ENCODE assay signal across 13 cellular contexts in genomic region chr20:41158082-41158625, GRCh38. TPM values are rescaled to one million over a fixed set of nuclear protein-coding genes. Genes with fewer than 3 reads are reported as not detected.
DNase-seq lines count a peak whose midpoint lies in the region; ATAC-seq and TF ChIP-seq lines count a peak whose summit lies in the region.
"Had no signal": no experiment of that assay in that cellular context is flagged by ENCODE, and none has a peak within 500 bp of the region (broad histone marks: within the 10 kb centered on the region; RNA-seq: fewer than 3 reads in every experiment).

No MANE protein-coding gene starts in this region.

- H3K79me2 ChIP-seq in mesendoderm (ENCODE audit: control insufficient read depth, insufficient read depth, low read length) = peaks cover 67% of the 10 kb centered on the region

- H3K4ac ChIP-seq in mesendoderm (ENCODE audit: low read depth, low read length) = no peak overlapping the region

- H2BK5ac ChIP-seq in mesendoderm (ENCODE audit: low read length) = no peak overlapping the region

- H3K27ac ChIP-seq in lower lobe of right lung (peak overlapping the region; percentile 68), upper lobe of left lung (peak overlapping the region; percentile 4 to 65 (median 60)), mesendoderm (ENCODE audit: low read depth, low read length) (no peak overlapping the region)

- H3K79me1 ChIP-seq in mesendoderm (ENCODE audit: low read length) = peaks cover 53% of the 10 kb centered on the region

- H3K9me3 Mint-ChIP-seq in activated naive CD4-positive, alpha-beta T cell treated with anti-CD3 and anti-CD28 coated beads, Interleukin-2, amount 50 U/mL, for 24 hours = no peaks in the 10 kb centered on the region
- no peaks in the 10 kb centered on the region for H3K9me3 Mint-ChIP-seq in activated T-helper 17 cell treated with anti-CD3 and anti-CD28 coated beads, Interleukin-2, amount 50 U/mL, for 72 hours
- no peaks in the 10 kb centered on the region for H3K9me3 Mint-ChIP-seq in chondrocyte (ENCODE audit: low read depth)

- H3K36me3 ChIP-seq in lower lobe of right lung = peaks cover 20% of the 10 kb centered on the region
- H3K36me3 ChIP-seq in upper lobe of left lung = peaks cover 5 to 30% (median 19%) of the 10 kb centered on the region in 4 donors
- H3K36me3 ChIP-seq in mesendoderm (ENCODE audit: control insufficient read depth, insufficient read depth, low read length) = peaks cover 8% of the 10 kb centered on the region

- H3K9ac ChIP-seq in mesendoderm (ENCODE audit: low read length) = no peak overlapping the region

- DNase-seq in activated naive CD4-positive, alpha-beta T cell treated with anti-CD3 and anti-CD28 coated beads, Interleukin-2, amount 50 U/mL, for 16 hours = no peak
- DNase-seq in lower lobe of right lung = no peak
- no peak for DNase-seq in upper lobe of left lung
- no peak for DNase-seq in MV-4-11 (lab: John Stamatoyannopoulos, UW)
- DNase-seq in mesendoderm = no peak
- no peak for DNase-seq in chondrocyte (ENCODE audit: low spot score)
- DNase-seq: erythroblast, KG1, NCI-H2107, OCI-M1 had no signal

- H3K4me3 Mint-ChIP-seq in activated naive CD4-positive, alpha-beta T cell treated with anti-CD3 and anti-CD28 coated beads, Interleukin-2, amount 50 U/mL, for 24 hours = peak overlapping the region; percentile 83
- H3K4me3 Mint-ChIP-seq in activated T-helper 17 cell treated with anti-CD3 and anti-CD28 coated beads, Interleukin-2, amount 50 U/mL, for 72 hours = peak overlapping the region; percentile 90
- H3K4me3 Mint-ChIP-seq in chondrocyte (ENCODE audit: unreplicated experiment) = no peak overlapping the region

- no peak overlapping the region for H2BK15ac ChIP-seq in mesendoderm (replicated peaks; ENCODE audit: low read depth)

- H3K27me3 Mint-ChIP-seq in activated naive CD4-positive, alpha-beta T cell treated with anti-CD3 and anti-CD28 coated beads, Interleukin-2, amount 50 U/mL, for 24 hours = no peaks in the 10 kb centered on the region
- no peaks in the 10 kb centered on the region for H3K27me3 Mint-ChIP-seq in activated T-helper 17 cell treated with anti-CD3 and anti-CD28 coated beads, Interleukin-2, amount 50 U/mL, for 72 hours
- H3K27me3 Mint-ChIP-seq in chondrocyte (ENCODE audit: low read depth) = no peaks in the 10 kb centered on the region

- H3K27ac Mint-ChIP-seq in activated naive CD4-positive, alpha-beta T cell treated with anti-CD3 and anti-CD28 coated beads, Interleukin-2, amount 50 U/mL, for 24 hours = peak overlapping the region; percentile 99
- H3K27ac Mint-ChIP-seq in activated T-helper 17 cell treated with anti-CD3 and anti-CD28 coated beads, Interleukin-2, amount 50 U/mL, for 72 hours = peak overlapping the region; percentile 98
- H3K27ac Mint-ChIP-seq in chondrocyte (ENCODE audit: unreplicated experiment) = no peak overlapping the region

- H3K9me3 ChIP-seq in lower lobe of right lung = no peaks in the 10 kb centered on the region
- H3K9me3 ChIP-seq in upper lobe of left lung = no peaks in the 10 kb centered on the region
- H3K9me3 ChIP-seq: right atrium auricular region had no signal

- H3K4me1 Mint-ChIP-seq in activated naive CD4-positive, alpha-beta T cell treated with anti-CD3 and anti-CD28 coated beads, Interleukin-2, amount 50 U/mL, for 24 hours = peaks cover 94% of the 10 kb centered on the region
- H3K4me1 Mint-ChIP-seq in activated T-helper 17 cell treated with anti-CD3 and anti-CD28 coated beads, Interleukin-2, amount 50 U/mL, for 72 hours = peaks cover 78% of the 10 kb centered on the region
- peaks cover 39% of the 10 kb centered on the region for H3K4me1 Mint-ChIP-seq in chondrocyte (ENCODE audit: low read depth)

- no peak overlapping the region for H4K8ac ChIP-seq in mesendoderm (ENCODE audit: low read depth, low read length)

- H3K4me1 ChIP-seq in lower lobe of right lung (peaks cover 67% of the 10 kb centered on the region), upper lobe of left lung (peaks cover 50 to 68% (median 60%) of the 10 kb centered on the region in 4 donors), mesendoderm (ENCODE audit: control insufficient read depth, low read depth, low read length) (peaks cover 3% of the 10 kb centered on the region)

- H3K4me3 ChIP-seq in lower lobe of right lung (no peak overlapping the region), upper lobe of left lung (no peak overlapping the region), mesendoderm (ENCODE audit: low read length) (no peak overlapping the region)
- H3K4me3 ChIP-seq: right atrium auricular region had no signal

- H4K5ac ChIP-seq in mesendoderm (ENCODE audit: low read length) = no peak overlapping the region

- TF ChIP-seq EP300 in upper lobe of left lung (IDR thresholded peaks at IDR 0.05) = no peak

- intact Hi-C loops in lower lobe of right lung (cut with DNase I) = no loop called here

- no peak overlapping the region for H2AK5ac ChIP-seq in mesendoderm (ENCODE audit: low read length)

- no peak overlapping the region for H3K18ac ChIP-seq in mesendoderm (ENCODE audit: low read length)

- no peak overlapping the region for H3K56ac ChIP-seq in mesendoderm (ENCODE audit: low read length)

- WGBS in upper lobe of left lung, 2 donors = 68% methylated on average over 5 to 6 of the region's 6 CpGs
- WGBS in mesendoderm (ENCODE audit: extremely low coverage, insufficient coverage, low lambda C conversion rate) = no CpG with 5 or more reads among the region's 6 CpGs

- H3K27me3 ChIP-seq in lower lobe of right lung (ENCODE audit: low read depth) (no peaks in the 10 kb centered on the region), upper lobe of left lung (no peaks in the 10 kb centered on the region), mesendoderm (ENCODE audit: insufficient read depth, low read length, poor library complexity) (no peaks in the 10 kb centered on the region)
- H3K27me3 ChIP-seq: right atrium auricular region had no signal

- TF ChIP-seq POLR2A in upper lobe of left lung (IDR thresholded peaks at IDR 0.05) = no peak

- no peak for TF ChIP-seq CTCF in lower lobe of right lung (IDR thresholded peaks at IDR 0.05)
- no peak for TF ChIP-seq CTCF in upper lobe of left lung (IDR thresholded peaks at IDR 0.05)
- TF ChIP-seq CTCF in chondrocyte (IDR thresholded peaks at IDR 0.05) = no peak

- no peak overlapping the region for H2BK120ac ChIP-seq in mesendoderm (ENCODE audit: low read depth, low read length)

- no peak overlapping the region for H3K23ac ChIP-seq in mesendoderm (ENCODE audit: low read length)

- H3K4me2 ChIP-seq in mesendoderm (ENCODE audit: low read length) = no peak overlapping the region

- peaks cover 15% of the 10 kb centered on the region for H3K36me3 Mint-ChIP-seq in activated naive CD4-positive, alpha-beta T cell treated with anti-CD3 and anti-CD28 coated beads, Interleukin-2, amount 50 U/mL, for 24 hours
- peaks cover 94% of the 10 kb centered on the region for H3K36me3 Mint-ChIP-seq in activated T-helper 17 cell treated with anti-CD3 and anti-CD28 coated beads, Interleukin-2, amount 50 U/mL, for 72 hours (ENCODE audit: low read depth)
- peaks cover 21% of the 10 kb centered on the region for H3K36me3 Mint-ChIP-seq in chondrocyte (ENCODE audit: low read depth)

- ATAC-seq in activated T-helper 17 cell treated with anti-CD3 and anti-CD28 coated beads, Interleukin-2, amount 50 U/mL, for 72 hours (replicated peaks) = no peak
- ATAC-seq in lower lobe of right lung (peak in 1 of 2 donors; percentile 3), upper lobe of left lung (ENCODE audit: low FRiP score in 2 of 2) (no peak)

RNA-seq across cellular contexts. Expression of gene PLCG1, which starts 20.8 kb away (rescaled TPM):
- 100 to 1,000 TPM; 184 to 628 TPM for total RNA-seq in activated T-helper 17 cell treated with anti-CD3 and anti-CD28 coated beads, Interleukin-2, amount 50 U/mL, for 72 hours
- total RNA-seq in lower lobe of right lung (94.0 TPM), upper lobe of left lung (100 to 1,000 TPM in 3 of 6 donors, 10 to 100 TPM in 3; 69.8 to 383 (median 99.5) TPM), chondrocyte (139 to 152 TPM (median 140 TPM) in 3 replicates)
- 62.4 TPM for polyA plus RNA-seq in mesendoderm (2013, experiment 1 of 2)
- polyA plus RNA-seq in mesendoderm (2013, experiment 2 of 2) = 60.0 TPM
